14 cellular contexts compared by ENCODE assay signal in genomic region chr20:64035933-64036345, GRCh38. TPM values are rescaled to one million over a fixed set of nuclear protein-coding genes. Genes with fewer than 3 reads are reported as not detected.
DNase-seq lines count a peak whose midpoint lies in the region; ATAC-seq and TF ChIP-seq lines count a peak whose summit lies in the region.
"Had no signal": no experiment of that assay in that cellular context is flagged by ENCODE, and none has a peak within 500 bp of the region (broad histone marks: within the 10 kb centered on the region; RNA-seq: fewer than 3 reads in every experiment).

TSS of gene C20orf204 (plus strand) at chr20:64036182. CDS start at chr20:64036324, 142 bp downstream.

- H3K27ac ChIP-seq in heart right ventricle, result peak within 1 kb of the TSS in 1 of 10 donors; percentile 64
- peak within 1 kb of the TSS; percentile 33 for H3K27ac ChIP-seq in RWPE1
- no peak within 1 kb of the TSS for H3K27ac ChIP-seq in right atrium auricular region

- H3K36me3 ChIP-seq in heart right ventricle, result peaks cover 0 to 44% (median 23%) of the 10 kb centered on the region in 9 donors
- peaks cover 32% of the 10 kb centered on the region for H3K36me3 ChIP-seq in right atrium auricular region

- intact Hi-C loops in Right ventricle myocardium inferior (cut with DNase I) (no loop called here), heart right ventricle (cut with DNase I) (loop anchor here in 9 of 10 donors (5.0 to 10.0 kb wide), 4 partner anchors 51 to 89 kb away; partner anchors contain the start of gene PRPF6 (in 4 of the 9))

- H3K9me3 ChIP-seq in heart right ventricle (no peaks in the 10 kb centered on the region), right atrium auricular region (no peaks in the 10 kb centered on the region)
- H3K9me3 ChIP-seq: heart left ventricle had no signal

- TF ChIP-seq CTCF in heart right ventricle (IDR thresholded peaks at IDR 0.05) (no peak), RWPE1 (conservative IDR thresholded peaks at IDR 0.05; ENCODE audit: low read depth) (no peak), right atrium auricular region (IDR thresholded peaks at IDR 0.05) (no peak)

- H3K4me1 Mint-ChIP-seq in central memory CD8-positive, alpha-beta T cell, result peaks cover 62% of the 10 kb centered on the region
- peaks cover 48% of the 10 kb centered on the region for H3K4me1 Mint-ChIP-seq in stimulated activated effector memory CD8-positive, alpha-beta T cell treated with anti-CD3 and anti-CD28 coated beads, Interleukin-12 subunit alpha, Interleukin-12 subunit beta, amount 100 ng/mL, for 72 hours

- peak within 1 kb of the TSS; percentile 73 for H3K4me3 Mint-ChIP-seq in central memory CD8-positive, alpha-beta T cell
- H3K4me3 Mint-ChIP-seq in stimulated activated effector memory CD8-positive, alpha-beta T cell treated with anti-CD3 and anti-CD28 coated beads, Interleukin-12 subunit alpha, Interleukin-12 subunit beta, amount 100 ng/mL, for 72 hours, result peak within 1 kb of the TSS; percentile 67

- H3K27me3 Mint-ChIP-seq in central memory CD8-positive, alpha-beta T cell, result no peaks in the 10 kb centered on the region

- POLR2A ChIA-PET in RWPE1 (lab: Yijun Ruan, JAX; ENCODE audit: low non-redundant PET), result no interaction called here

- H3K27me3 ChIP-seq in heart right ventricle (peaks cover 0 to 52% (median 41%) of the 10 kb centered on the region in 7 donors), right atrium auricular region (peaks cover 0 to 7% of the 10 kb centered on the region in 2 donors)

- H3K4me1 ChIP-seq in heart right ventricle (peaks cover 5 to 53% (median 41%) of the 10 kb centered on the region in 9 donors), right atrium auricular region (peaks cover 0 to 35% of the 10 kb centered on the region in 2 donors)

- peak; percentile 46 for DNase-seq in Right ventricle myocardium inferior (ENCODE audit: missing footprints)
- no peak for DNase-seq in heart right ventricle
- no peak for DNase-seq in RWPE1 (ENCODE audit: low spot score)
- no peak for DNase-seq in central memory CD8-positive, alpha-beta T cell (ENCODE audit: low spot score in 2 of 2)
- DNase-seq in stimulated activated effector memory CD8-positive, alpha-beta T cell treated with anti-CD3 and anti-CD28 coated beads, Interleukin-12 subunit alpha, Interleukin-12 subunit beta, amount 100 ng/mL, for 72 hours (ENCODE audit: low spot score in 2 of 2), result no peak
- no peak for DNase-seq in COR-L47 (lab: John Stamatoyannopoulos, UW)
- DNase-seq in right atrium auricular region (ENCODE audit: low spot score), result no peak
- no peak for DNase-seq in HuH-7 (ENCODE audit: low spot score)
- DNase-seq: activated effector memory CD4-positive, alpha-beta T cell treated with Interleukin-2 at 50 U/mL for 16 hours; AML-193; left cardiac atrium; NCI-H1048 had no signal

- H3K27ac Mint-ChIP-seq in central memory CD8-positive, alpha-beta T cell (ENCODE audit: low read depth), result peak within 1 kb of the TSS; percentile 77
- H3K27ac Mint-ChIP-seq in stimulated activated effector memory CD8-positive, alpha-beta T cell treated with anti-CD3 and anti-CD28 coated beads, Interleukin-12 subunit alpha, Interleukin-12 subunit beta, amount 100 ng/mL, for 72 hours, result peak within 1 kb of the TSS; percentile 94

- peaks cover 24% of the 10 kb centered on the region for H3K36me3 Mint-ChIP-seq in central memory CD8-positive, alpha-beta T cell (ENCODE audit: insufficient read depth)
- H3K36me3 Mint-ChIP-seq in stimulated activated effector memory CD8-positive, alpha-beta T cell treated with anti-CD3 and anti-CD28 coated beads, Interleukin-12 subunit alpha, Interleukin-12 subunit beta, amount 100 ng/mL, for 72 hours, result peaks cover 45% of the 10 kb centered on the region

- ATAC-seq in Right ventricle myocardium inferior (no peak), heart right ventricle (no peak)
- no peak for ATAC-seq in central memory CD8-positive, alpha-beta T cell (replicated peaks; ENCODE audit: extremely low read depth, poor library complexity, severe bottlenecking)
- no peak for ATAC-seq in stimulated activated effector memory CD8-positive, alpha-beta T cell treated with anti-CD3 and anti-CD28 coated beads, Interleukin-12 subunit alpha, Interleukin-12 subunit beta, amount 100 ng/mL, for 72 hours
- ATAC-seq: heart left ventricle, left cardiac atrium, sciatic nerve had no signal

- 79 to 85% methylated on average over 10 of the region's 10 CpGs for WGBS in heart right ventricle, 2 donors

- CTCF ChIA-PET in RWPE1 (lab: Yijun Ruan, JAX), result interaction anchor here (1.1 to 6.4 kb wide), 2 partner anchors 24 to 84 kb away, joined by 4 to 98 read pairs; partner anchors contain the start of gene TCEA2

- H3K9me3 Mint-ChIP-seq in central memory CD8-positive, alpha-beta T cell, result no peaks in the 10 kb centered on the region
- H3K9me3 Mint-ChIP-seq in stimulated activated effector memory CD8-positive, alpha-beta T cell treated with anti-CD3 and anti-CD28 coated beads, Interleukin-12 subunit alpha, Interleukin-12 subunit beta, amount 100 ng/mL, for 72 hours, result no peaks in the 10 kb centered on the region

- H3K4me3 ChIP-seq in heart right ventricle (no peak within 1 kb of the TSS), right atrium auricular region (no peak within 1 kb of the TSS)

RNA-seq across cellular contexts. Expression of gene C20orf204, which starts in this region (rescaled TPM):
- total RNA-seq in Right ventricle myocardium inferior (0.30 TPM), heart right ventricle (under 1 TPM; 0.11 to 0.86 (median 0.39) TPM), right atrium auricular region (under 1 TPM; 0.07 to 0.35 TPM)
- polyA plus RNA-seq in heart right ventricle, result under 1 TPM; 0.49 to 0.88 TPM

Comparison
In these comparisons a context has a peak if more than half of its experiments do, and no peak if none do; other contexts are left out.
1. Peak in DNase-seq in Right ventricle myocardium inferior; RNA of the gene not detected or under 1 TPM.